In the genomic region with DNA sequence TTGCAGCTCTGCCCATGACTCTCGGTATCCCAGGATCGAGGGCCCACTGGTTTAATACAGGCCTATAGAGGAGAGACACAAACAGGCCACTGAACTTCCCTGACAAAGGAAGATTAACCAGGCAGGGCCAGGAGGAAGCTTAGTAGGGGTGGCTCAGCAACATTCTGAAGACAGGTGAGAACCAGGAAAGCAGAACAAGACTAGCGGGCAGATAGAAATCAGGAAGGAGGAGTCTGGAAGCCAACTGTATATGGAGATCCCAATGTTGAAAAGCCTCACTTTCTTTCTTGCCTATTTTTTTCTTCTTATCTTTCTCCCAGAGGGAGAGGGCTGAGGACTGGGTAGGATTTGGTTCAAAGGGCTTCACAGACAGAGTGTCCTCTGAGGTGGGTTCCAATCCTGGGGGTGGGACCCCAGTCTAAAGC, we compare ENCODE assay signal across 13 cellular contexts.
"Had no signal": no experiment of that assay in that cellular context is flagged by ENCODE, and none has a peak within 500 bp of the region (broad histone marks: within the 10 kb centered on the region; RNA-seq: fewer than 3 reads in every experiment).

No MANE protein-coding gene starts in this region.

- DNase-seq: activated CD4-positive, alpha-beta T cell treated with anti-CD3 and anti-CD28 coated beads, Interleukin-2, amount 50 U/mL, for 1 hour; activated CD4-positive, CD25-positive, alpha-beta regulatory T cell; activated naive CD8-positive, alpha-beta T cell treated with anti-CD3 and anti-CD28 coated beads, Interleukin-2, amount 10 ng/mL, durations not matched to agents 7 days and 5 days; aorta; mammary epithelial cell; retina; stimulated activated CD4-positive, alpha-beta T cell treated with anti-CD3 and anti-CD28 coated beads, Interleukin-15, amount 100 ng/mL, for 24 hours; stimulated activated CD4-positive, alpha-beta T cell treated with anti-CD3 and anti-CD28 coated beads, Interleukin-4, amount 100 ng/mL, for 24 hours; stomach had no signal

- H2AFZ ChIP-seq: parathyroid adenoma had no signal

- H3K27ac ChIP-seq: esophagus muscularis mucosa, parathyroid adenoma, stomach, thoracic aorta had no signal

- H3K4me3 Mint-ChIP-seq: activated naive CD8-positive, alpha-beta T cell treated with anti-CD3 and anti-CD28 coated beads, Interleukin-2, amount 10 ng/mL, durations not matched to agents 7 days and 5 days had no signal

- H3K9ac ChIP-seq: parathyroid adenoma had no signal

- ATAC-seq: left lobe of liver had no signal

- H3K27me3 ChIP-seq: esophagus muscularis mucosa, stomach had no signal

- H3K9me3 ChIP-seq: esophagus muscularis mucosa, stomach, thoracic aorta had no signal

- H3K9me3 Mint-ChIP-seq: activated naive CD8-positive, alpha-beta T cell treated with anti-CD3 and anti-CD28 coated beads, Interleukin-2, amount 10 ng/mL, durations not matched to agents 7 days and 5 days had no signal

- H3K27me3 Mint-ChIP-seq: activated naive CD8-positive, alpha-beta T cell treated with anti-CD3 and anti-CD28 coated beads, Interleukin-2, amount 10 ng/mL, durations not matched to agents 7 days and 5 days had no signal

- H3K27ac Mint-ChIP-seq: activated naive CD8-positive, alpha-beta T cell treated with anti-CD3 and anti-CD28 coated beads, Interleukin-2, amount 10 ng/mL, durations not matched to agents 7 days and 5 days had no signal
